In genomic region chr2:63040586-63040985, GRCh38 we compare ENCODE assay signal across 29 cellular contexts. TPM values are rescaled to one million over a fixed set of nuclear protein-coding genes. Genes with fewer than 3 reads are reported as not detected.
"Had no signal": no experiment of that assay in that cellular context is flagged by ENCODE, and none has a peak within 500 bp of the region (broad histone marks: within the 10 kb centered on the region; RNA-seq: fewer than 3 reads in every experiment).

No MANE protein-coding gene starts in this region.

- H3K4me1 Mint-ChIP-seq: activated CD4-positive, alpha-beta T cell treated with anti-CD3 and anti-CD28 coated beads, Interleukin-2, amount 10 ng/mL, durations not matched to agents 7 days and 5 days; activated T-helper 17 cell treated with anti-CD3 and anti-CD28 coated beads, Interleukin-2, amount 50 U/mL, for 72 hours had no signal

- H3K27me3 ChIP-seq: brain microvascular endothelial cell, Peyer's patch, SJCRH30 had no signal

- H3K9me3 ChIP-seq: Peyer's patch, SJCRH30 had no signal

- H3K27ac Mint-ChIP-seq: activated CD4-positive, alpha-beta memory T cell treated with anti-CD3 and anti-CD28 coated beads for 36 hours; activated CD4-positive, alpha-beta T cell treated with anti-CD3 and anti-CD28 coated beads, Interleukin-2, amount 10 ng/mL, durations not matched to agents 7 days and 5 days; activated naive CD4-positive, alpha-beta T cell treated with anti-CD3 and anti-CD28 coated beads for 36 hours; activated naive CD8-positive, alpha-beta T cell; activated T-helper 17 cell treated with anti-CD3 and anti-CD28 coated beads, Interleukin-2, amount 50 U/mL, for 72 hours; T-helper 17 cell had no signal

- H3K4me1 ChIP-seq: Peyer's patch had no signal

- H3K9me3 Mint-ChIP-seq: activated CD4-positive, alpha-beta memory T cell treated with anti-CD3 and anti-CD28 coated beads for 36 hours; activated CD4-positive, alpha-beta T cell treated with anti-CD3 and anti-CD28 coated beads, Interleukin-2, amount 10 ng/mL, durations not matched to agents 7 days and 5 days; activated naive CD4-positive, alpha-beta T cell treated with anti-CD3 and anti-CD28 coated beads for 36 hours; activated T-helper 17 cell treated with anti-CD3 and anti-CD28 coated beads, Interleukin-2, amount 50 U/mL, for 72 hours had no signal

- DNase-seq: activated CD4-positive, alpha-beta memory T cell treated with anti-CD3 and anti-CD28 coated beads for 36 hours; activated CD4-positive, alpha-beta T cell treated with anti-CD3 and anti-CD28 coated beads, Interleukin-2, amount 10 ng/mL, durations not matched to agents 7 days and 5 days; activated CD4-positive, CD25-positive, alpha-beta regulatory T cell; activated CD8-positive, alpha-beta memory T cell treated with anti-CD3 and anti-CD28 coated beads for 24 hours; activated gamma-delta T cell; activated naive CD4-positive, alpha-beta T cell treated with anti-CD3 and anti-CD28 coated beads for 36 hours; activated T-cell treated with anti-CD3 and anti-CD28 coated beads, Interleukin-2, amount 50 U/mL, for 48 hours; amygdala; brain microvascular endothelial cell; Karpas-422; NCI-H1105 treated with DMSO at 0.1 percent for 48 hours; NCI-H1436 treated with DMSO at 0.1 percent for 48 hours; NCI-H187 treated with DMSO at 0.1 percent for 48 hours; NCI-H2081 treated with DMSO at 0.1 percent for 48 hours; NCI-H2227 treated with DMSO at 0.1 percent for 48 hours; NCI-H446 treated with DMSO at 0.1 percent for 48 hours; NCI-H524 treated with DMSO at 0.1 percent for 48 hours; NCI-H774; NK-92 treated with Interleukin-12 subunit alpha and Interleukin-12 subunit beta, amount 100 ng/mL, for 24 hours; Peyer's patch; Right ventricle myocardium superior; SJCRH30; T-helper 17 cell; T-helper 9 cell had no signal

- ATAC-seq: activated T-helper 17 cell treated with anti-CD3 and anti-CD28 coated beads, Interleukin-2, amount 50 U/mL, for 72 hours; T-helper 17 cell had no signal

- H3K4me3 ChIP-seq: cardiac muscle cell, Peyer's patch, SJCRH30 had no signal

- FAIRE-seq: astrocyte had no signal

- H3K36me3 ChIP-seq: brain microvascular endothelial cell, cardiac muscle cell had no signal

- H3K27ac ChIP-seq: brain microvascular endothelial cell, cardiac muscle cell, Peyer's patch, RWPE1, SJCRH30 had no signal

- H3K4me3 Mint-ChIP-seq: activated CD4-positive, alpha-beta memory T cell treated with anti-CD3 and anti-CD28 coated beads for 36 hours; activated CD4-positive, alpha-beta T cell treated with anti-CD3 and anti-CD28 coated beads, Interleukin-2, amount 10 ng/mL, durations not matched to agents 7 days and 5 days; activated naive CD4-positive, alpha-beta T cell treated with anti-CD3 and anti-CD28 coated beads for 36 hours; activated naive CD8-positive, alpha-beta T cell; activated T-helper 17 cell treated with anti-CD3 and anti-CD28 coated beads, Interleukin-2, amount 50 U/mL, for 72 hours; T-helper 17 cell had no signal

RNA-seq across cellular contexts. Expression of gene OTX1, which starts 10.0 kb away (rescaled TPM):
- total RNA-seq: activated CD4-positive, alpha-beta memory T cell treated with anti-CD3 and anti-CD28 coated beads for 36 hours; activated CD4-positive, alpha-beta T cell treated with anti-CD3 and anti-CD28 coated beads, Interleukin-2, amount 10 ng/mL, durations not matched to agents 7 days and 5 days; activated naive CD4-positive, alpha-beta T cell treated with anti-CD3 and anti-CD28 coated beads for 36 hours; activated T-helper 17 cell treated with anti-CD3 and anti-CD28 coated beads, Interleukin-2, amount 50 U/mL, for 72 hours; Peyer's patch; Right ventricle myocardium superior; T-helper 17 cell had no signal
- polyA plus RNA-seq: cardiac muscle cell had no signal
